14 cellular contexts compared by ENCODE assay signal in genomic region chr1:79188371-79188770, GRCh38.
DNase-seq lines count a peak whose midpoint lies in the region; ATAC-seq and TF ChIP-seq lines count a peak whose summit lies in the region.
"Had no signal": no experiment of that assay in that cellular context is flagged by ENCODE, and none has a peak within 500 bp of the region (broad histone marks: within the 10 kb centered on the region; RNA-seq: fewer than 3 reads in every experiment).

No MANE protein-coding gene starts in this region.

- peaks cover 14% of the 10 kb centered on the region for H3K4me1 ChIP-seq in SJCRH30
- peaks cover 0 to 1% (median 0%) of the 10 kb centered on the region in 6 donors for H3K4me1 ChIP-seq in spleen

- no peak overlapping the region for H3K4me3 ChIP-seq in SJCRH30
- H3K4me3 ChIP-seq in foreskin fibroblast (ENCODE audit: low read depth in 1 of 2, low read length in 2 of 2), result no peak overlapping the region
- H3K4me3 ChIP-seq in spleen, result no peak overlapping the region
- H3K4me3 ChIP-seq: lung had no signal

- H3K36me3 ChIP-seq in SJCRH30 (no peaks in the 10 kb centered on the region), spleen (no peaks in the 10 kb centered on the region)

- no peak overlapping the region for H3K4me3 Mint-ChIP-seq in activated T-cell treated with anti-CD3 and anti-CD28 coated beads, Interleukin-2, amount 50 U/mL, for 4 hours
- H3K4me3 Mint-ChIP-seq: endodermal cell; stimulated activated naive B cell treated with anti-CD40 and anti-IgM and Interleukin-4, amounts not matched to agents 10 μg/mL and 1 μg/mL and 100 μg/mL, for 72 hours had no signal

- ATAC-seq in HG03469 (IDR thresholded peaks at IDR 0.05; ENCODE audit: unreplicated experiment) (peak; percentile 24), HG02763 (IDR thresholded peaks at IDR 0.05; ENCODE audit: unreplicated experiment) (no peak)
- ATAC-seq in activated T-cell treated with anti-CD3 and anti-CD28 coated beads, Interleukin-2, amount 50 U/mL, for 4 hours, result no peak
- ATAC-seq: stimulated activated naive B cell treated with anti-CD40 and anti-IgM and Interleukin-4, amounts not matched to agents 10 μg/mL and 1 μg/mL and 100 μg/mL, for 72 hours had no signal

- TF ChIP-seq POLR2A in spleen (IDR thresholded peaks at IDR 0.05), result no peak

- H3K27ac ChIP-seq in SJCRH30, result peak overlapping the region; percentile 6; the same call in 1 of the 2 replicates
- no peak overlapping the region for H3K27ac ChIP-seq in spleen

- DNase-seq in DMS53 (lab: John Stamatoyannopoulos, UW) (peak; percentile 82), SJCRH30 (peak in 1 of 2 experiments; percentile 35), foreskin fibroblast (peak; percentile 47 to 72), spleen (no peak)
- no peak for DNase-seq in activated CD4-positive, alpha-beta T cell treated with anti-CD3 and anti-CD28 coated beads for 48 hours
- no peak for DNase-seq in activated T-cell treated with anti-CD3 and anti-CD28 coated beads, Interleukin-2, amount 50 U/mL, for 4 hours
- DNase-seq: endodermal cell; NCI-H1105 treated with DMSO at 0.1 percent for 48 hours; NCI-H526; occipital lobe; stimulated activated naive B cell treated with anti-CD40 and anti-IgM and Interleukin-4, amounts not matched to agents 10 μg/mL and 1 μg/mL and 100 μg/mL, for 72 hours had no signal

- TF ChIP-seq CTCF in foreskin fibroblast (IDR thresholded peaks at IDR 0.05; ENCODE audit: low read depth, low read length), result no peak
- no peak for TF ChIP-seq CTCF in spleen (IDR thresholded peaks at IDR 0.05 in 8 of 11, conservative IDR thresholded peaks at IDR 0.05 in 3 of 11)

- H3K4me1 Mint-ChIP-seq in activated T-cell treated with anti-CD3 and anti-CD28 coated beads, Interleukin-2, amount 50 U/mL, for 4 hours (ENCODE audit: low read depth), result no peaks in the 10 kb centered on the region
- H3K4me1 Mint-ChIP-seq: stimulated activated naive B cell treated with anti-CD40 and anti-IgM and Interleukin-4, amounts not matched to agents 10 μg/mL and 1 μg/mL and 100 μg/mL, for 72 hours had no signal

- 50 to 70% (median 62%) methylated on average over 2 of the region's 2 CpGs for WGBS in spleen, 5 donors

- no peaks in the 10 kb centered on the region for H3K27me3 ChIP-seq in SJCRH30
- no peaks in the 10 kb centered on the region for H3K27me3 ChIP-seq in spleen (replicated peaks in 1 of 7)

- intact Hi-C loops in spleen (cut with DNase I; ENCODE audit: low total_unique reads), result no loop called here

- no peaks in the 10 kb centered on the region for H3K9me3 Mint-ChIP-seq in activated T-cell treated with anti-CD3 and anti-CD28 coated beads, Interleukin-2, amount 50 U/mL, for 4 hours
- H3K9me3 Mint-ChIP-seq: endodermal cell had no signal

- H3K27me3 Mint-ChIP-seq in activated T-cell treated with anti-CD3 and anti-CD28 coated beads, Interleukin-2, amount 50 U/mL, for 4 hours (ENCODE audit: low read depth), result no peaks in the 10 kb centered on the region
- H3K27me3 Mint-ChIP-seq: stimulated activated naive B cell treated with anti-CD40 and anti-IgM and Interleukin-4, amounts not matched to agents 10 μg/mL and 1 μg/mL and 100 μg/mL, for 72 hours had no signal

- no peaks in the 10 kb centered on the region for H3K36me3 Mint-ChIP-seq in activated T-cell treated with anti-CD3 and anti-CD28 coated beads, Interleukin-2, amount 50 U/mL, for 4 hours (ENCODE audit: insufficient read depth)
- H3K36me3 Mint-ChIP-seq: stimulated activated naive B cell treated with anti-CD40 and anti-IgM and Interleukin-4, amounts not matched to agents 10 μg/mL and 1 μg/mL and 100 μg/mL, for 72 hours had no signal

- H3K9me3 ChIP-seq in SJCRH30 (replicated peaks), result no peaks in the 10 kb centered on the region
- no peaks in the 10 kb centered on the region for H3K9me3 ChIP-seq in spleen

Comparison
In these comparisons a context has a peak if more than half of its experiments do, and no peak if none do; other contexts are left out.
1. DNase-seq: peak in DMS53 (single experiment) and foreskin fibroblast (2 of 2); none in activated CD4-positive, alpha-beta T cell treated with anti-CD3 and anti-CD28 coated beads for 48 hours (single experiment), activated T-cell treated with anti-CD3 and anti-CD28 coated beads, Interleukin-2, amount 50 U/mL, for 4 hours (single experiment) and spleen (single experiment).